ENCODE assay signal across 10 cellular contexts in the genomic region with DNA sequence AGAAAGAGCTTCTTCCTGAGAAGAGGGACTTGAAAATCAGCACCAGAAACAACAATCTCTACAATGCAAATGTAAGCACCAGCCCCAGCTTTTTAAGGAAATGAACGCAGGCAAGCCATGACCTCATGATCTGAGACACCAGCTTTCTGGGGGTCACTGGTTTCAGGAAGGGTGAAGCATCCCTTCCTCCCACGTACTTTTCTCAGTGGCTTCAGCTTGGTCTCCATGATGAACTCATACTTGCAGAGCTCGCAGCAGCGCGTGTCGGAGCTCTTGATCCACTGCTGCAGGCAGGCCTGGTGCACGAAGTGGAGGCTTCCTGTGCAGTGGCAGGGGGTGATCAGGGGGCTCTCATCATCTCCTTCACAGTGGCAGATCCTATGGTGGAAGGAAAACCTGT.
DNase-seq lines count a peak whose midpoint lies in the region; ATAC-seq and TF ChIP-seq lines count a peak whose summit lies in the region.
"Had no signal": no experiment of that assay in that cellular context is flagged by ENCODE, and none has a peak within 500 bp of the region (broad histone marks: within the 10 kb centered on the region; RNA-seq: fewer than 3 reads in every experiment).

No MANE protein-coding gene starts in this region.

- TF ChIP-seq EP300 in esophagus muscularis mucosa (IDR thresholded peaks at IDR 0.05) = no peak

- no peak overlapping the region for H3K27ac Mint-ChIP-seq in Caco-2 (ENCODE audit: unreplicated experiment)

- H3K79me2 ChIP-seq in OCI-LY3 (ENCODE audit: low read length) = no peaks in the 10 kb centered on the region

- H3K9me3 Mint-ChIP-seq in Caco-2 (ENCODE audit: unreplicated experiment) = no peaks in the 10 kb centered on the region

- no peak overlapping the region for H3K9ac ChIP-seq in OCI-LY3 (ENCODE audit: low read length)

- H4K20me1 ChIP-seq in OCI-LY3 (ENCODE audit: insufficient read depth, low read length) = no peaks in the 10 kb centered on the region

- POLR2A ChIA-PET in Caco-2 (lab: Charles Lee) = no interaction called here

- H3K4me3 Mint-ChIP-seq in Caco-2 (ENCODE audit: unreplicated experiment) = no peak overlapping the region

- intact Hi-C loops in Caco-2 (cut with micrococcal nuclease; ENCODE audit: unreplicated experiment) (loop anchor here (10.0 kb wide), 1 partner anchor 456 kb away; a partner anchor contains a TSS), esophagus muscularis mucosa (cut with DNase I) (loop anchor here (10.0 kb wide), 1 partner anchor 134 kb away; no protein-coding TSS in a partner anchor)

- peak; percentile 76 for ATAC-seq in GM19351 (IDR thresholded peaks at IDR 0.05; ENCODE audit: unreplicated experiment)
- peak; percentile 61 for ATAC-seq in HG03025 (IDR thresholded peaks at IDR 0.05; ENCODE audit: low FRiP score, unreplicated experiment)
- ATAC-seq: Panc1 had no signal

- H3K4me1 Mint-ChIP-seq in Caco-2 (ENCODE audit: low read depth, unreplicated experiment) = no peaks in the 10 kb centered on the region

- WGBS in esophagus muscularis mucosa = 85% methylated on average over 6 of the region's 7 CpGs

- BruUV-seq in Caco-2 (replicated peaks; lab: Mats Ljungman, UMichigan) = no TSS peak

- H3K4me1 ChIP-seq in OCI-LY3 (ENCODE audit: low read length) (peaks cover 31% of the 10 kb centered on the region), Caco-2 (no peaks in the 10 kb centered on the region), esophagus muscularis mucosa (peaks cover 0 to 10% (median 5%) of the 10 kb centered on the region in 4 donors)

- H3K4me2 ChIP-seq in OCI-LY3 (ENCODE audit: low read length) = peak overlapping the region; percentile 27

- peak; percentile 83 for DNase-seq in GM10266 (ENCODE audit: extremely low spot score)
- DNase-seq in stimulated activated naive CD4-positive, alpha-beta T cell (lab: John Stamatoyannopoulos, UW) = no peak
- DNase-seq in Caco-2 = no peak
- no peak for DNase-seq in esophagus muscularis mucosa (ENCODE audit: extremely low spot score)
- no peak for DNase-seq in mucosa of gallbladder (ENCODE audit: low spot score)

- no peak overlapping the region for H2AFZ ChIP-seq in OCI-LY3 (ENCODE audit: low read depth, low read length)

- H3K36me3 ChIP-seq in OCI-LY3 (replicated peaks; ENCODE audit: low read depth, low read length) (no peaks in the 10 kb centered on the region), Caco-2 (ENCODE audit: control insufficient read depth, insufficient read depth, low read length) (no peaks in the 10 kb centered on the region), esophagus muscularis mucosa (peaks cover 37 to 77% (median 62%) of the 10 kb centered on the region in 4 donors)

- H3K9me3 ChIP-seq in OCI-LY3 (ENCODE audit: insufficient read depth, low read length) = no peaks in the 10 kb centered on the region
- no peaks in the 10 kb centered on the region for H3K9me3 ChIP-seq in Caco-2
- no peaks in the 10 kb centered on the region for H3K9me3 ChIP-seq in esophagus muscularis mucosa

- H3K27me3 Mint-ChIP-seq in Caco-2 (ENCODE audit: insufficient read depth, unreplicated experiment) = no peaks in the 10 kb centered on the region

- H3K27ac ChIP-seq in OCI-LY3 (ENCODE audit: low read length) (no peak overlapping the region), esophagus muscularis mucosa (replicated peaks in 1 of 4) (no peak overlapping the region)
- H3K27ac ChIP-seq: C4-2B had no signal

- no peaks in the 10 kb centered on the region for H3K36me3 Mint-ChIP-seq in Caco-2 (ENCODE audit: insufficient read depth, unreplicated experiment)

- H3K4me3 ChIP-seq in OCI-LY3 (ENCODE audit: low read length) (no peak overlapping the region), Caco-2 (ENCODE audit: low read depth, low read length) (no peak overlapping the region), esophagus muscularis mucosa (no peak overlapping the region)

- no peak for TF ChIP-seq CTCF in GM10266 (IDR thresholded peaks at IDR 0.05; ENCODE audit: control insufficient read depth, insufficient read depth, low read depth, missing control alignments)
- no peak for TF ChIP-seq CTCF in OCI-LY3 (IDR thresholded peaks at IDR 0.05; ENCODE audit: low read depth, low read length)
- no peak for TF ChIP-seq CTCF in Caco-2 (IDR thresholded peaks at IDR 0.05; ENCODE audit: insufficient read depth in 1 of 2, low read depth in 1 of 2, low read length in 1 of 2, severe bottlenecking in 1 of 2, unreplicated experiment in 1 of 2)
- TF ChIP-seq CTCF in esophagus muscularis mucosa (IDR thresholded peaks at IDR 0.05) = no peak

- no peak for TF ChIP-seq POLR2A in esophagus muscularis mucosa (IDR thresholded peaks at IDR 0.05; ENCODE audit: low read depth)

- CTCF ChIA-PET in Caco-2 (lab: Charles Lee) = interaction anchor here (0.6 kb wide), 1 partner anchor 196 kb away, joined by 3 read pairs; no protein-coding TSS in a partner anchor

- H3K27me3 ChIP-seq in OCI-LY3 (ENCODE audit: low read depth, low read length) (no peaks in the 10 kb centered on the region), Caco-2 (replicated peaks; ENCODE audit: control insufficient read depth, insufficient read depth, low read length) (no peaks in the 10 kb centered on the region), esophagus muscularis mucosa (no peaks in the 10 kb centered on the region)
